Comparison of ENCODE assay signal across 1 cellular context in the genomic region with DNA sequence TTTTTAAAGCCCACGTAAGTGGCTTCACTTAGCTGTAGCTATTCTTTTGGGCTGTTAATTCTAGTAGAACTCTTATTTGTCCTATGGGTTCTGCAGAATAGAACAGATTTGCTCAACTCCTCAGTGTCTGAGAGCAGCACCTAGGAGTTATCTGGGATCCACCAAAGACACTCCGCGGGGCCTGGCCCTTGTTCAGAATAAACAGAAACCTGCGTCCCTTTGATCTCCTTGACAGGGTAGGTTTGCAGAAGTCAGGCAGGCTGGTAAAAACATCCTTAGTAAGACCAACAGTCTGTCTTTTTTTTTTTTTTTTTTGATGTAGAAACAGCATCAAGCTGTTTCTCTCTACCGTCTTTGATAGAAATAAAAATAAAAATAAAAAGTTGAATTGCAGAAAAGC. TPM values are rescaled to one million over a fixed set of nuclear protein-coding genes. Genes with fewer than 3 reads are reported as not detected.
"Had no signal": no experiment of that assay in that cellular context is flagged by ENCODE, and none has a peak within 500 bp of the region (broad histone marks: within the 10 kb centered on the region; RNA-seq: fewer than 3 reads in every experiment).

No MANE protein-coding gene starts in this region.

RNA-seq across cellular contexts. Expression of a gene that starts 31.9 kb away (rescaled TPM):
- total RNA-seq: vagina had no signal
